Comparison of ENCODE assay signal across 10 cellular contexts in genomic region chr2:36988008-36988407, GRCh38.
"Had no signal": no experiment of that assay in that cellular context is flagged by ENCODE, and none has a peak within 500 bp of the region (broad histone marks: within the 10 kb centered on the region; RNA-seq: fewer than 3 reads in every experiment).

No MANE protein-coding gene starts in this region.

- H3K4me3 ChIP-seq: GM23248, HAP-1, K562 had no signal

- DNase-seq: GM23248, GOT3, H7, HFFc6, IMR-90, KG1 had no signal

- H3K9me3 ChIP-seq: HAP-1 had no signal

- H3K4me1 ChIP-seq: HAP-1 had no signal

- FAIRE-seq: K562 had no signal

- H3K4me3 Mint-ChIP-seq: HFFc6 had no signal

- ATAC-seq: HCT116, K562 had no signal

- H3K9me3 Mint-ChIP-seq: HFFc6 had no signal

- H3K27ac Mint-ChIP-seq: HFFc6 had no signal

- H3K27ac ChIP-seq: GM23248, HL-60 had no signal
